ENCODE assay signal across 8 cellular contexts in the genomic region with DNA sequence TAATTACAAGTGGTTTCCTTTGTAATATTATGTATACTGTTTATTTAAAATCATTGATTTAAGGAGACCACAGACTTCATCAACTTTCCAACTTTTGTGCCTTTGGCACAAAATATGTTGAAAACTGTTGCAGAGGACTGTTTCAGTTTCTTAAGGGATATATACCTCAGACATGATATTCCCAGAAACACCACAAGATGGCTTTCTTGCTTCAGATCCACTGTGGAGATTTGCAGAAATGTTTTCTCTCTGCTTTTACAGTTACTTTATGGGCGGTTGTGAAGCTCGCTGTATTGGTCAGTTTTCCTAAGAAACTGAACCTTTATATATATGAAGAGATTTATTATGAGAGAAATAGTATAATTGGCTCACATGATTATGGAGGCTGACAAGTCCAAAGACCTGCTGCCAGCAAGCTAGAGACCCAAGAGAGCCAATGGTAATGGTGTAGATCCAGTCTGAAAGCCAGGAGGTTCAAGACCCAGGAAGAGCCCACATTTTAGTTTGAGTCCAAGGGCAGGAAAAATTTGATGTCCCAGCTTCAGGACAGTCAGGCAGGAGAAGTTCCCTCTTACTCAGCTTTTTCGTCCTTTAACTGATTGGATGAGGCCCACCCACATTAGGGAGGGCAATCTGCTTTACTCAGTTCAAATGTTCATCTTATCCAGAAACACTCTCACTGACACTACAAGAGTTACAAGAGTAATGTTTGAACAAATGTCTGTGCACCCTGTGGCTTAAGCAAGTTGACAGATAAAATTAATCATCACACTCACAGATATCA. TPM values are rescaled to one million over a fixed set of nuclear protein-coding genes. Genes with fewer than 3 reads are reported as not detected.
DNase-seq lines count a peak whose midpoint lies in the region; ATAC-seq and TF ChIP-seq lines count a peak whose summit lies in the region.

No MANE protein-coding gene starts in this region.

- H3K4me3 ChIP-seq in Jurkat, Clone E6-1 (ENCODE audit: low read length), result no peak overlapping the region

- DNase-seq in SHP77 (lab: John Stamatoyannopoulos, UW) (peak; percentile 6 to 10), SHP77 treated with DMSO at 0.1 percent for 48 hours (lab: John Stamatoyannopoulos, UW) (no peak), left ventricle myocardium superior (no peak), stromal cell of bone marrow (ENCODE audit: low read depth) (peak; percentile 43), cerebellar nuclear complex (lab: John Stamatoyannopoulos, UW) (no peak)
- DNase-seq in Jurkat, Clone E6-1 (ENCODE audit: low read depth, low spot score), result peak; percentile 34
- DNase-seq in effector CD4-positive, alpha-beta T cell, result no peak

- TF ChIP-seq CTCF in VCaP (conservative IDR thresholded peaks at IDR 0.05), result peak; percentile 82

- intact Hi-C loops in left ventricle myocardium superior (cut with micrococcal nuclease), result loop anchor here (5.0 kb wide), 1 partner anchor 99 kb away; no protein-coding TSS in a partner anchor

- no peak overlapping the region for H3K27ac ChIP-seq in VCaP

- peak; percentile 44 for ATAC-seq in left ventricle myocardium superior

RNA-seq across cellular contexts. Expression of a gene that starts 12.8 kb away (rescaled TPM):
- polyA plus RNA-seq in Jurkat, Clone E6-1 (2012; ENCODE audit: insufficient read depth, insufficient read length), result not detected
- 24.9 TPM for total RNA-seq in left ventricle myocardium superior

Comparison
In these comparisons a context has a peak if more than half of its experiments do, and no peak if none do; other contexts are left out.
1. DNase-seq: peak in SHP77 (2 of 2), Jurkat, Clone E6-1 (single experiment) and stromal cell of bone marrow (single experiment); none in SHP77 treated with DMSO at 0.1 percent for 48 hours (single experiment), left ventricle myocardium superior (single experiment), cerebellar nuclear complex (0 of 2) and effector CD4-positive, alpha-beta T cell (single experiment).